ENCODE assay signal across 8 cellular contexts in the genomic region with DNA sequence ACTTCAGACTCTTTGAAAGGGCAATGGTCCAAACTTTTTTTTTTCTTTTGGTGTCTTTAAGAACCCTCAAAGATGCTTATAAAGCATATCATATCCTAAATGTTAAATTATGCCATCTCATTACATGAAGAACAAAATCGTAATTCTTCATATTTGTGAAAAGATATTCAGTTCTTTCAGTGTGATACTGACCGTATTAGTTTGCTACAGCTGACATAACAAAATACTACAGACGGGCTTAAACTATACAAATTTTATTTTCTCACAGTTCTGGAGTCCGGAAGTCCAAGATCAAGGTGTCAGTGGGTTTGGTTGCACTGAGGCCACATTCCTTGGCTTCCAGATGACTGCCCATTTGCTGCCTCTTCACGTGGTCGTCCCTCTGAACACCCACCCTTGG.
"Had no signal": no experiment of that assay in that cellular context is flagged by ENCODE, and none has a peak within 500 bp of the region (broad histone marks: within the 10 kb centered on the region; RNA-seq: fewer than 3 reads in every experiment).

No MANE protein-coding gene starts in this region.

- DNase-seq: GDM1, GF-D8 had no signal

- H3K4me3 ChIP-seq: GM12878 had no signal

- FAIRE-seq: G401.6, GM12878, GM12891, GM12892, GM18507, GM19239 had no signal

- ATAC-seq: GM12878 had no signal
